ENCODE assay signal across 8 cellular contexts in genomic region chr19:16897572-16898056, GRCh38. TPM values are rescaled to one million over a fixed set of nuclear protein-coding genes. Genes with fewer than 3 reads are reported as not detected.
DNase-seq lines count a peak whose midpoint lies in the region; ATAC-seq and TF ChIP-seq lines count a peak whose summit lies in the region.

No MANE protein-coding gene starts in this region.

- intact Hi-C loops in CD8-positive, alpha-beta T cell (cut with DNase I, micrococcal nuclease): no loop called here
- intact Hi-C loops in activated CD4-positive, alpha-beta memory T cell treated with anti-CD3 and anti-CD28 coated beads for 36 hours (cut with micrococcal nuclease): no loop called here
- intact Hi-C loops in left ventricle myocardium superior (cut with micrococcal nuclease) (no loop called here), gastrocnemius medialis (cut with DNase I; ENCODE audit: low total_unique reads) (no loop called here)

- CTCF ChIA-PET in CD8-positive, alpha-beta T cell (lab: Charles Lee): no interaction called here
- CTCF ChIA-PET in activated CD4-positive, alpha-beta memory T cell treated with anti-CD3 and anti-CD28 coated beads for 36 hours (lab: Charles Lee): no interaction called here

- H3K9me3 Mint-ChIP-seq in CD8-positive, alpha-beta T cell: no peaks in the 10 kb centered on the region
- no peaks in the 10 kb centered on the region for H3K9me3 Mint-ChIP-seq in activated CD4-positive, alpha-beta memory T cell treated with anti-CD3 and anti-CD28 coated beads for 36 hours
- no peaks in the 10 kb centered on the region for H3K9me3 Mint-ChIP-seq in endothelial cell (ENCODE audit: unreplicated experiment)

- peak overlapping the region; percentile 73 for H3K4me3 Mint-ChIP-seq in CD8-positive, alpha-beta T cell
- peak overlapping the region; percentile 56 for H3K4me3 Mint-ChIP-seq in activated CD4-positive, alpha-beta memory T cell treated with anti-CD3 and anti-CD28 coated beads for 36 hours
- no peak overlapping the region for H3K4me3 Mint-ChIP-seq in endothelial cell (ENCODE audit: unreplicated experiment)

- H3K27me3 Mint-ChIP-seq in CD8-positive, alpha-beta T cell (ENCODE audit: low read depth): peaks cover 37% of the 10 kb centered on the region
- H3K27me3 Mint-ChIP-seq in activated CD4-positive, alpha-beta memory T cell treated with anti-CD3 and anti-CD28 coated beads for 36 hours: peaks cover 18% of the 10 kb centered on the region
- H3K27me3 Mint-ChIP-seq in endothelial cell (ENCODE audit: unreplicated experiment): peaks cover 8% of the 10 kb centered on the region

- no peak for DNase-seq in CD8-positive, alpha-beta T cell
- DNase-seq in HFF-Myc (ENCODE audit: extremely low read depth, low read depth) (no peak), left ventricle myocardium superior (no peak), gastrocnemius medialis (no peak), HT-29 (ENCODE audit: low spot score) (no peak), ecto neural progenitor cell (ENCODE audit: low spot score) (no peak), endothelial cell (ENCODE audit: low spot score) (no peak)
- no peak for DNase-seq in activated CD4-positive, alpha-beta memory T cell treated with anti-CD3 and anti-CD28 coated beads for 36 hours

- no peak for TF ChIP-seq CTCF in CD8-positive, alpha-beta T cell (IDR thresholded peaks at IDR 0.05)
- TF ChIP-seq CTCF in HFF-Myc (IDR thresholded peaks at IDR 0.05; ENCODE audit: low read depth, low read length, missing control alignments) (no peak), gastrocnemius medialis (IDR thresholded peaks at IDR 0.05 in 4 of 5, conservative IDR thresholded peaks at IDR 0.05 in 1 of 5) (no peak), endothelial cell (IDR thresholded peaks at IDR 0.05; ENCODE audit: unreplicated experiment) (no peak)

- H3K36me3 Mint-ChIP-seq in CD8-positive, alpha-beta T cell: no peaks in the 10 kb centered on the region
- no peaks in the 10 kb centered on the region for H3K36me3 Mint-ChIP-seq in activated CD4-positive, alpha-beta memory T cell treated with anti-CD3 and anti-CD28 coated beads for 36 hours
- H3K36me3 Mint-ChIP-seq in endothelial cell (ENCODE audit: low read depth, unreplicated experiment): no peaks in the 10 kb centered on the region

- peaks cover 13% of the 10 kb centered on the region for H3K4me1 Mint-ChIP-seq in CD8-positive, alpha-beta T cell (ENCODE audit: low read depth)
- peaks cover 18% of the 10 kb centered on the region for H3K4me1 Mint-ChIP-seq in activated CD4-positive, alpha-beta memory T cell treated with anti-CD3 and anti-CD28 coated beads for 36 hours (ENCODE audit: low read depth)
- H3K4me1 Mint-ChIP-seq in endothelial cell (ENCODE audit: unreplicated experiment): peaks cover 3% of the 10 kb centered on the region

- in situ Hi-C loops in gastrocnemius medialis (cut with MboI; ENCODE audit: low sequenced_read_pairs in 4 of 4): no loop called here

- H3K4me3 ChIP-seq in CD8-positive, alpha-beta T cell (ENCODE audit: low read depth, low read length): peak overlapping the region; percentile 59
- H3K4me3 ChIP-seq in HFF-Myc (replicated peaks; ENCODE audit: low read depth, low read length) (peak overlapping the region; percentile 41), gastrocnemius medialis (peak overlapping the region; percentile 49 to 69 (median 54))

- H3K27me3 ChIP-seq in CD8-positive, alpha-beta T cell (ENCODE audit: insufficient read depth, low read length): no peaks in the 10 kb centered on the region
- peaks cover 15 to 25% (median 21%) of the 10 kb centered on the region in 3 donors for H3K27me3 ChIP-seq in gastrocnemius medialis

- H3K27ac Mint-ChIP-seq in CD8-positive, alpha-beta T cell: no peak overlapping the region
- no peak overlapping the region for H3K27ac Mint-ChIP-seq in activated CD4-positive, alpha-beta memory T cell treated with anti-CD3 and anti-CD28 coated beads for 36 hours
- H3K27ac Mint-ChIP-seq in endothelial cell (ENCODE audit: unreplicated experiment): no peak overlapping the region

- no peaks in the 10 kb centered on the region for H3K36me3 ChIP-seq in CD8-positive, alpha-beta T cell (ENCODE audit: insufficient read depth, low read length)
- H3K36me3 ChIP-seq in gastrocnemius medialis: no peaks in the 10 kb centered on the region

- ATAC-seq in CD8-positive, alpha-beta T cell: no peak
- peak; percentile 22 for ATAC-seq in left ventricle myocardium superior
- ATAC-seq in gastrocnemius medialis: peak; percentile 4 to 22

- H3K4me1 ChIP-seq in CD8-positive, alpha-beta T cell (ENCODE audit: insufficient read depth, low read length): peaks cover 26% of the 10 kb centered on the region
- H3K4me1 ChIP-seq in gastrocnemius medialis: peaks cover 0 to 7% of the 10 kb centered on the region in 2 donors

- POLR2A ChIA-PET in CD8-positive, alpha-beta T cell (lab: Charles Lee): no interaction called here
- POLR2A ChIA-PET in activated CD4-positive, alpha-beta memory T cell treated with anti-CD3 and anti-CD28 coated beads for 36 hours (lab: Charles Lee): no interaction called here

- peak in 1 of 2 donors; percentile 56 for TF ChIP-seq POLR2A in gastrocnemius medialis (IDR thresholded peaks at IDR 0.05)

- H3K27ac ChIP-seq in CD8-positive, alpha-beta T cell (ENCODE audit: low read depth, low read length): no peak overlapping the region
- peak overlapping the region; percentile 32 to 76 (median 67) for H3K27ac ChIP-seq in gastrocnemius medialis

- no peaks in the 10 kb centered on the region for H3K9me3 ChIP-seq in CD8-positive, alpha-beta T cell (ENCODE audit: low read length)
- no peaks in the 10 kb centered on the region for H3K9me3 ChIP-seq in gastrocnemius medialis

RNA-seq across cellular contexts. Expression of gene F2RL3, which starts 8.8 kb away (rescaled TPM):
- total RNA-seq in CD8-positive, alpha-beta T cell: not detected
- not detected for total RNA-seq in activated CD4-positive, alpha-beta memory T cell treated with anti-CD3 and anti-CD28 coated beads for 36 hours
- total RNA-seq in left ventricle myocardium superior (0.30 TPM), gastrocnemius medialis (1 to 10 TPM; 2.2 to 9.4 (median 6.3) TPM), endothelial cell (ENCODE audit: unreplicated experiment) (0.92 TPM)
- not detected in 2 replicates for total RNA-seq in HT-29 (2014; rRNA removed; shearing (Covaris generic))
